Comparison of ENCODE assay signal across 17 cellular contexts in the genomic region with DNA sequence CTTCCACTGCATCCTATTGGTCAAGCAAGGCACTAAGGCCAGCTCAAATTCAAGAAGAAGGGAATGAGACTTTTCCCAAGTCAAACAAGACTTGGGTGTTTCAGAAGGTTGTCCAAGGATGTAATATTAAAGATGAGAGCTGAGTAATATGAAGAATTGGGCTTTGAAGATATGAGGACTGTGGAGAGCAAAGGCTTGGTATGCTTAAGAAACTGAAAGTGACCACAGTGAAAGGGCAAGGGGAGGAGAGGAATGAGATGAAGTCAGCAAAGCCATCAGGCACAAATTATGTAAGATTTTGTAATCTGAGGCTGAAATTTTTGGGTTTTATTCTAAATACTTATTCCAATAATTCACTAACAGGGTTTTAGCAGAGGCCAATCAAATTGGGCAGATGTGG. TPM values are rescaled to one million over a fixed set of nuclear protein-coding genes. Genes with fewer than 3 reads are reported as not detected.
DNase-seq lines count a peak whose midpoint lies in the region; ATAC-seq and TF ChIP-seq lines count a peak whose summit lies in the region.
"Had no signal": no experiment of that assay in that cellular context is flagged by ENCODE, and none has a peak within 500 bp of the region (broad histone marks: within the 10 kb centered on the region; RNA-seq: fewer than 3 reads in every experiment).

No MANE protein-coding gene starts in this region.

- no peaks in the 10 kb centered on the region for H3K4me1 ChIP-seq in Peyer's patch

- H3K4me3 ChIP-seq in GM12864 (ENCODE audit: low read depth, low read length) (no peak overlapping the region), Peyer's patch (no peak overlapping the region)

- ATAC-seq in GM19351 (IDR thresholded peaks at IDR 0.05; ENCODE audit: unreplicated experiment) (peak; percentile 91), HG02798 (IDR thresholded peaks at IDR 0.05; ENCODE audit: poor library complexity, unreplicated experiment) (peak; percentile 78), HG03520 (IDR thresholded peaks at IDR 0.05; ENCODE audit: unreplicated experiment) (peak; percentile 89)

- TF ChIP-seq CTCF in GM12864 (IDR thresholded peaks at IDR 0.05; ENCODE audit: low read depth, low read length, missing control alignments): no peak
- no peak for TF ChIP-seq CTCF in Peyer's patch (IDR thresholded peaks at IDR 0.05)

- H3K9me3 ChIP-seq in Peyer's patch: no peaks in the 10 kb centered on the region

- H3K36me3 ChIP-seq in Peyer's patch: no peaks in the 10 kb centered on the region

- H3K27me3 ChIP-seq in Peyer's patch: no peaks in the 10 kb centered on the region

- TF ChIP-seq POLR2A in Peyer's patch (IDR thresholded peaks at IDR 0.05): no peak

- no peak overlapping the region for H3K27ac ChIP-seq in Peyer's patch

- peak; percentile 27 for DNase-seq in GM12864 (ENCODE audit: low read depth)
- no peak for DNase-seq in NCI-H69 (lab: John Stamatoyannopoulos, UW)
- no peak for DNase-seq in Peyer's patch
- DNase-seq in NCI-H446 (lab: John Stamatoyannopoulos, UW): no peak
- DNase-seq in NCI-H1930 (lab: John Stamatoyannopoulos, UW): no peak
- DNase-seq: activated CD8-positive, alpha-beta memory T cell treated with anti-CD3 and anti-CD28 coated beads for 24 hours; HCEC 1CT; NCI-H1417; NCI-H748 treated with DMSO at 0.1 percent for 48 hours; stimulated activated CD4-positive, alpha-beta T cell treated with anti-CD3 and anti-CD28 coated beads, Interleukin-15, amount 100 ng/mL, for 24 hours; stimulated activated CD8-positive, alpha-beta memory T cell treated with anti-CD3 and anti-CD28 coated beads, Interleukin-4, amount 100 ng/mL, for 48 hours; T1000 had no signal

RNA-seq across cellular contexts. Expression of gene NPY, which starts 38.6 kb away (rescaled TPM):
- 10 to 100 TPM in 1 of 4 donors, 1 to 10 TPM in 1, not detected in 2; 3.8 to 13.3 TPM for total RNA-seq in Peyer's patch
- total RNA-seq: HT1080, osteocyte had no signal
